ENCODE assay signal across 1 cellular context in the genomic region with DNA sequence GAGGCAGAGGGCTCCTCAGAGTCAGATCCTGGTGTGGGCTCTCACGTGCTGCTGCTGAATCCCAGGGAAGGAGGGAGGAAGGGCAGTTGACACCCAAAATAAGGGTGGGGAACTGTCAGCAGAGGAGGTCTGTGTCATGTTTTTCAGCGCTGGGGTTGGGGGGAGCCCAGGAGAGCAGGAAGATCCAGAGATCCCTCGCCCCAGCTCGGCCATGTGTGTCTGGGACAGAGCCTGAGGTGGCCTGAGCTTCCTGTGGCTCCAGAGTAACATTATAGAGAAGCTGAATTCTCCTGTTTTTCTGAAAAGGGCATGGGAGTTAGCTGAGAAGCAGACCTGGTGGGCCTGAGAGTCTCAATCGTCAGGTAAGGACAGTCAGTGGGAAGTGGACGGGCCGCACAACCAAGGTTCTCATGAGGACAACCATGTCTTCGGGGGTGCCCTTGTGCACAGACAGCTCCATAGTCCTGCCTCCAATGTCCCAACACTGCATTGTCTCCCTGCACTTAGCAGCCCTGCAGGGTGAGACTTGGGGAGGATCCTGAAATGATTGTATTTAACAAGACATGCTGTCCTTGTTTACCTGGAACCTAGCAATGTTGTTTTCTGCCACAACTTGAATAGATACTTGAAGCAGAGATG.
TF ChIP-seq lines count a peak whose summit lies in the region.

No MANE protein-coding gene starts in this region.

TF ChIP-seq in endothelial cell of umbilical vein, 7 proteins besides CTCF, POLR2A, EP300 and RAD21:
- TF ChIP-seq, protein P1, sequence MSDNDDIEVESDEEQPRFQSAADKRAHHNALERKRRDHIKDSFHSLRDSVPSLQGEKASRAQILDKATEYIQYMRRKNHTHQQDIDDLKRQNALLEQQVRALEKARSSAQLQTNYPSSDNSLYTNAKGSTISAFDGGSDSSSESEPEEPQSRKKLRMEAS (IDR thresholded peaks at IDR 0.05; ENCODE audit: insufficient read depth, insufficient read length) = no peak
- TF ChIP-seq FOS (IDR thresholded peaks at IDR 0.05; ENCODE audit: borderline replicate concordance, insufficient read depth, low read length) = no peak
- TF ChIP-seq POLR2AphosphoS5 (IDR thresholded peaks at IDR 0.05; ENCODE audit: insufficient read depth, low read depth, low read length) = no peak
- TF ChIP-seq JUN (IDR thresholded peaks at IDR 0.05; ENCODE audit: borderline replicate concordance, insufficient read depth, insufficient read length, low read depth) = no peak
- no peak for TF ChIP-seq GATA2 (IDR thresholded peaks at IDR 0.05; ENCODE audit: insufficient read depth, insufficient read length, low read depth, low read length)
- no peak for TF ChIP-seq MYC (IDR thresholded peaks at IDR 0.05; ENCODE audit: low read depth, low read length)
- no peak for TF ChIP-seq EZH2 (IDR thresholded peaks at IDR 0.05; ENCODE audit: borderline replicate concordance, low read depth, low read length, severe bottlenecking)
